21 cellular contexts compared by ENCODE assay signal in the genomic region with DNA sequence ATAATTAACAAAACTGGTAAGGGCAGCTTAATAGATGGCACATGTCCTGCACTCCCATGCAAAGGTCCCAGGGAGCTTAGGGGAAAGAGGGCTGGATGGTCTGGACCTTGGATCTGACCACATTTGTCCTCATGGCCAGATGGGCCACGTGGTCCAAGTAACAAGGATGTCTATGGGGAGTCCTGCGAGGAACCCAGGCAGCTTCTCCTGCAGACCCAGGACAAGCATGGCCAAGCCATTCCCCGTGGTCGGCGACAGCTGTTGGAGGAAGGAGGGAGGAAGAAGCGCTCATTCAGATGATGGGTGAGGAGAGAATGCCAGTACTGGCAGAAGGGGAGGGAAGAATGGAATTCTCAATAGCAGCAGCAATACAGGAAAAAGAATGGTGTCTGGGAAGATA.
"Had no signal": no experiment of that assay in that cellular context is flagged by ENCODE, and none has a peak within 500 bp of the region (broad histone marks: within the 10 kb centered on the region; RNA-seq: fewer than 3 reads in every experiment).

No MANE protein-coding gene starts in this region.

- H3K79me2 ChIP-seq: hepatocyte had no signal

- H3K9me3 ChIP-seq: neutrophil, sigmoid colon, stomach, thyroid gland had no signal

- ATAC-seq: foreskin keratinocyte, left colon, left ventricle myocardium superior had no signal

- H3K27me3 ChIP-seq: sigmoid colon, thyroid gland had no signal

- H3K4me2 ChIP-seq: hepatocyte had no signal

- H3K36me3 ChIP-seq: neutrophil, sigmoid colon, stomach, thyroid gland had no signal

- FAIRE-seq: colon, endothelial cell of umbilical vein, kidney, small intestine, urothelium cell line had no signal

- H3K4me3 ChIP-seq: hepatocyte, lung, sigmoid colon, stomach, thyroid gland had no signal

- H3K4me1 ChIP-seq: foreskin keratinocyte, sigmoid colon, thyroid gland had no signal

- H2AFZ ChIP-seq: hepatocyte had no signal

- DNase-seq: endodermal cell; erythroblast; foreskin keratinocyte; kidney; left colon; left ventricle myocardium superior; mesenchymal stem cell; midbrain; naive B cell; sigmoid colon; small intestine; stimulated activated CD4-positive, alpha-beta T cell treated with anti-CD3 and anti-CD28 coated beads, Interleukin-12 subunit alpha, Interleukin-12 subunit beta, amount 100 ng/mL, for 4 hours; stimulated activated naive CD4-positive, alpha-beta T cell; stomach had no signal

- H3K27ac ChIP-seq: foreskin keratinocyte, hepatocyte, neutrophil, sigmoid colon, stomach, thyroid gland had no signal
